22 cellular contexts compared by ENCODE assay signal in the genomic region with DNA sequence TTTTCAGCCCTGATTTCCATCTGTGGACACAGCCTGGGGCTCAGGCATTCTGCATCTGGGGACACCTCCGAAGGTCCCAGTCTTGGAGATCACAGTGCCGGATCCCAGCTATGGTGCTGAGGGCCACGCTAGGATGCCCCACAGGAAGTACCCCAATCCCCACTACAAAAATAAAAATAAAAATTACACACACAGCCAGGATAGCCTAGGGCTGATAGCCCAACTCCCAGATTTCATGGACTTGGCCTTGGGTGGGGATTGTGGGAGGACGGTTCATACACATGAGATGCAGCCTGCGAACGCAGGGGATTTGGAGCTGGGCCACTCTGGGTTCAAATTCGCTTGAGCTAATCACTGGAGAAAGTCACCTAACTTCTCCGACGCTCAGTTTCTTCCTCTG.
DNase-seq lines count a peak whose midpoint lies in the region; ATAC-seq and TF ChIP-seq lines count a peak whose summit lies in the region.
"Had no signal": no experiment of that assay in that cellular context is flagged by ENCODE, and none has a peak within 500 bp of the region (broad histone marks: within the 10 kb centered on the region; RNA-seq: fewer than 3 reads in every experiment).

No MANE protein-coding gene starts in this region.

- H4K20me1 ChIP-seq in osteoblast (ENCODE audit: insufficient read depth, low read length): no peaks in the 10 kb centered on the region
- H4K20me1 ChIP-seq: BLaER1 treated with 17β-estradiol and CSF1 and Interleukin-3, amounts not matched to agents 10 nM and 100 nM had no signal

- H3K27me3 ChIP-seq in osteoblast (ENCODE audit: insufficient read depth, low read length) (peaks cover 2% of the 10 kb centered on the region), sigmoid colon (peaks cover 0 to 17% (median 0%) of the 10 kb centered on the region in 3 donors)
- H3K27me3 ChIP-seq: BE2C; BLaER1 treated with 17β-estradiol and CSF1 and Interleukin-3, amounts not matched to agents 10 nM and 100 nM had no signal

- H3K4me1 ChIP-seq in osteoblast (ENCODE audit: insufficient read depth, low read length) (no peaks in the 10 kb centered on the region), sigmoid colon (no peaks in the 10 kb centered on the region)
- H3K4me1 ChIP-seq: A549; BE2C; BLaER1 treated with 17β-estradiol and CSF1 and Interleukin-3, amounts not matched to agents 10 nM and 100 nM; HAP-1 had no signal

- no peaks in the 10 kb centered on the region for H3K36me3 ChIP-seq in osteoblast (ENCODE audit: insufficient read depth, low read length)
- H3K36me3 ChIP-seq in sigmoid colon: no peaks in the 10 kb centered on the region
- H3K36me3 ChIP-seq: BE2C; BLaER1 treated with 17β-estradiol and CSF1 and Interleukin-3, amounts not matched to agents 10 nM and 100 nM; HAP-1 had no signal

- no peak overlapping the region for H3K4me2 ChIP-seq in osteoblast (ENCODE audit: insufficient read depth, low read length)
- H3K4me2 ChIP-seq: A549; BLaER1 treated with 17β-estradiol and CSF1 and Interleukin-3, amounts not matched to agents 10 nM and 100 nM had no signal

- DNase-seq in coronary artery (ENCODE audit: low spot score) (peak; percentile 26), osteoblast (ENCODE audit: insufficient read length, low spot score, missing footprints) (peak; percentile 31), sigmoid colon (peak; percentile 38), NCI-H1694 treated with DMSO at 0.1 percent for 48 hours (lab: John Stamatoyannopoulos, UW) (no peak), COLO829 (ENCODE audit: low spot score) (no peak)
- DNase-seq: 8988T; ACHN; AML-193; BE2C; Calu3; CD4-positive, alpha-beta T cell; CD8-positive, alpha-beta memory T cell; COR-L47; DMS53; DMS79 treated with DMSO at 0.1 percent for 48 hours; GF-D8; GOT3 had no signal

- TF ChIP-seq CTCF in coronary artery (IDR thresholded peaks at IDR 0.05): no peak
- no peak for TF ChIP-seq CTCF in osteoblast (IDR thresholded peaks at IDR 0.05; ENCODE audit: extremely low read depth, low read depth, low read length)
- no peak for TF ChIP-seq CTCF in sigmoid colon (IDR thresholded peaks at IDR 0.05)

- no peak for TF ChIP-seq EP300 in sigmoid colon (IDR thresholded peaks at IDR 0.05)

- no peak for ATAC-seq in activated CD4-positive, CD25-positive, alpha-beta regulatory T cell treated with anti-CD3 and anti-CD28 coated beads, Interleukin-2, amount 50 U/mL, for 24 hours
- no peak for ATAC-seq in HG03196 (IDR thresholded peaks at IDR 0.05; ENCODE audit: unreplicated experiment)
- ATAC-seq: A549 had no signal

- H3K27ac ChIP-seq in coronary artery (no peak overlapping the region), osteoblast (ENCODE audit: low read depth, low read length) (no peak overlapping the region), sigmoid colon (no peak overlapping the region)
- H3K27ac ChIP-seq: A549; BLaER1 treated with 17β-estradiol and CSF1 and Interleukin-3, amounts not matched to agents 10 nM and 100 nM had no signal

- no peak overlapping the region for H3K4me3 ChIP-seq in coronary artery
- H3K4me3 ChIP-seq in osteoblast (ENCODE audit: insufficient read depth, low read length): no peak overlapping the region
- no peak overlapping the region for H3K4me3 ChIP-seq in sigmoid colon
- H3K4me3 ChIP-seq: A549; BLaER1 treated with 17β-estradiol and CSF1 and Interleukin-3, amounts not matched to agents 10 nM and 100 nM; HAP-1 had no signal

- no peak overlapping the region for H2AFZ ChIP-seq in osteoblast (ENCODE audit: low read length)

- WGBS in sigmoid colon, 2 donors: 85 to 89% methylated on average over 9 of the region's 9 CpGs

- H3K9me3 ChIP-seq in osteoblast (ENCODE audit: low read depth, low read length) (no peaks in the 10 kb centered on the region), sigmoid colon (peaks cover 0 to 6% (median 1%) of the 10 kb centered on the region in 4 donors)
- H3K9me3 ChIP-seq: A549, HAP-1 had no signal

- H3K79me2 ChIP-seq in osteoblast (ENCODE audit: insufficient read depth, low read length): no peaks in the 10 kb centered on the region

- TF ChIP-seq POLR2A in sigmoid colon (IDR thresholded peaks at IDR 0.05): no peak

- intact Hi-C loops in sigmoid colon (cut with DNase I): no loop called here

Comparison
In these comparisons a context has a peak if more than half of its experiments do, and no peak if none do; other contexts are left out.
1. DNase-seq: peak in coronary artery (single experiment), osteoblast (single experiment) and sigmoid colon (single experiment); none in NCI-H1694 treated with DMSO at 0.1 percent for 48 hours (single experiment) and COLO829 (single experiment).